In genomic region chr10:132600416-132600815, GRCh38 we compare ENCODE assay signal across 20 cellular contexts.
DNase-seq lines count a peak whose midpoint lies in the region; ATAC-seq, FAIRE-seq and TF ChIP-seq lines count a peak whose summit lies in the region.
"Had no signal": no experiment of that assay in that cellular context is flagged by ENCODE, and none has a peak within 500 bp of the region (broad histone marks: within the 10 kb centered on the region; RNA-seq: fewer than 3 reads in every experiment).

No MANE protein-coding gene starts in this region.

- no peaks in the 10 kb centered on the region for H3K79me2 ChIP-seq in K562 (ENCODE audit: control insufficient read depth, insufficient read depth, low read length)

- WGBS in K562 (ENCODE audit: insufficient coverage, low coverage, missing lambda C conversion rate) = 35% methylated on average over 3 of the region's 3 CpGs
- 86 to 100% methylated on average over 1 to 2 of the region's 3 CpGs for WGBS in gastroesophageal sphincter (ENCODE audit: low coverage in 1 of 2), 2 donors

- no peak for TF ChIP-seq RAD21 in K562 (CRISPR knock-in tag; conservative IDR thresholded peaks at IDR 0.05 in 1 of 2, IDR thresholded peaks at IDR 0.05 in 1 of 2)

- H3K27ac ChIP-seq in BLaER1 = no peak overlapping the region
- H3K27ac ChIP-seq in K562 (ENCODE audit: extremely low read depth, low read depth, low read length) = no peak overlapping the region
- H3K27ac ChIP-seq in gastroesophageal sphincter = peak overlapping the region in 3 of 4 donors; percentile 60 to 74 (median 73)
- H3K27ac ChIP-seq: BLaER1 treated with 17β-estradiol and CSF1 and Interleukin-3, amounts not matched to agents 10 nM and 100 nM had no signal

- H3K4me3 ChIP-seq in BLaER1 (0 out of 2 replicates have a peak overlapping the region, but pooled peaks have one; percentile 26), K562 (no peak overlapping the region), gastroesophageal sphincter (no peak overlapping the region)
- H3K4me3 ChIP-seq: GM12878, GM23338 had no signal

- TF ChIP-seq CTCF in K562 (IDR thresholded peaks at IDR 0.05 in 2 of 3, conservative IDR thresholded peaks at IDR 0.05 in 1 of 3; ENCODE audit: insufficient read depth in 2 of 3, low read depth in 1 of 3, low read length in 3 of 3) = no peak
- TF ChIP-seq CTCF in gastroesophageal sphincter (IDR thresholded peaks at IDR 0.05) = no peak

- TF ChIP-seq EP300 in K562 (IDR thresholded peaks at IDR 0.05; ENCODE audit: low read length) (no peak), gastroesophageal sphincter (IDR thresholded peaks at IDR 0.05) (no peak)

- no peak for FAIRE-seq in K562 (lab: Jason Lieb, UNC)
- FAIRE-seq: D721Med, GM12878, GM19239 had no signal

- CTCF ChIA-PET in K562 (lab: Yijun Ruan, JAX; ENCODE audit: low intra/inter-chr PET ratio) = no interaction called here
- CTCF ChIA-PET in HEK293T (lab: Yijun Ruan, JAX) = no interaction called here

- H3K9me3 ChIP-seq in BLaER1 = peaks cover 67% of the 10 kb centered on the region
- no peaks in the 10 kb centered on the region for H3K9me3 ChIP-seq in K562 (replicated peaks; ENCODE audit: control insufficient read depth, insufficient read depth, low read depth, low read length)
- peaks cover 0 to 5% (median 0%) of the 10 kb centered on the region in 3 donors for H3K9me3 ChIP-seq in gastroesophageal sphincter

- no peaks in the 10 kb centered on the region for H3K9me1 ChIP-seq in K562 (ENCODE audit: control insufficient read depth, insufficient read depth, low read length)

- TF ChIP-seq POLR2A in K562 (conservative IDR thresholded peaks at IDR 0.05) (no peak), gastroesophageal sphincter (IDR thresholded peaks at IDR 0.05) (no peak)

- POLR2A ChIA-PET in K562 (lab: Yijun Ruan, JAX) = no interaction called here
- POLR2A ChIA-PET in HEK293T (lab: Yijun Ruan, JAX) = no interaction called here

- intact Hi-C loops in K562 (cut with micrococcal nuclease) = no loop called here

- H3K36me3 ChIP-seq in BLaER1 (peaks cover 21% of the 10 kb centered on the region), K562 (ENCODE audit: control insufficient read depth, insufficient read depth, low read length) (no peaks in the 10 kb centered on the region), gastroesophageal sphincter (no peaks in the 10 kb centered on the region)

- H3K4me2 ChIP-seq in BLaER1 (no peak overlapping the region), K562 (ENCODE audit: insufficient read depth, low read length) (no peak overlapping the region)
- H3K4me2 ChIP-seq: BLaER1 treated with 17β-estradiol and CSF1 and Interleukin-3, amounts not matched to agents 10 nM and 100 nM; GM23338 had no signal

- no peak overlapping the region for H3K9ac ChIP-seq in BLaER1
- H3K9ac ChIP-seq in K562 (ENCODE audit: insufficient read depth in 1 of 2, low read depth in 2 of 2, low read length in 2 of 2) = no peak overlapping the region
- H3K9ac ChIP-seq: BLaER1 treated with 17β-estradiol and CSF1 and Interleukin-3, amounts not matched to agents 10 nM and 100 nM had no signal

- H2AFZ ChIP-seq in K562 (ENCODE audit: low read depth, low read length) = no peak overlapping the region
- H2AFZ ChIP-seq: GM23338 had no signal

- BruUV-seq in K562 (replicated peaks; lab: Mats Ljungman, UMichigan) = no TSS peak

- in situ Hi-C loops in K562 (cut with MboI) = no loop called here

- H3K27me3 ChIP-seq in BLaER1 = no peaks in the 10 kb centered on the region
- H3K27me3 ChIP-seq in K562 (ENCODE audit: control insufficient read depth in 2 of 2, insufficient read depth in 2 of 2, low read length in 2 of 2) = no peaks in the 10 kb centered on the region
- H3K27me3 ChIP-seq in gastroesophageal sphincter = no peaks in the 10 kb centered on the region

- DNase-seq in K562 (ENCODE audit: extremely low read depth in 1 of 4, low spot score in 3 of 4) (no peak), amniotic stem cell (lab: John Stamatoyannopoulos, UW) (no peak), AG20443 (ENCODE audit: low spot score) (no peak), HEK293T (ENCODE audit: extremely low spot score) (no peak)
- DNase-seq: 8988T; CD4-positive, alpha-beta T cell; CD8-positive, alpha-beta memory T cell; DMS 273 treated with DMSO at 0.1 percent for 48 hours; DMS79; EL; GDM1; H9 had no signal

- H4K20me1 ChIP-seq in BLaER1 (peaks cover 26% of the 10 kb centered on the region; the same call in 1 of the 2 replicates), K562 (replicated peaks; ENCODE audit: control insufficient read depth, insufficient read depth, low read length) (no peaks in the 10 kb centered on the region)

- H3K4me1 ChIP-seq in BLaER1 (peaks cover 36% of the 10 kb centered on the region), K562 (replicated peaks in 1 of 2; ENCODE audit: control insufficient read depth in 2 of 2, insufficient read depth in 2 of 2, low read length in 2 of 2) (peaks cover 0 to under 1% of the 10 kb centered on the region in 2 experiments; a peak in 1 of 5 replicates), gastroesophageal sphincter (peaks cover 8 to 97% (median 30%) of the 10 kb centered on the region in 3 donors)

- no peak for ATAC-seq in K562
- ATAC-seq in gastroesophageal sphincter = no peak
- ATAC-seq: GM12878, GM23338, HCT116 had no signal

TF ChIP-seq in K562, 482 proteins besides CTCF, POLR2A, EP300 and RAD21:
- TF ChIP-seq TRIM28 (IDR thresholded peaks at IDR 0.05) = 0 out of 2 replicates have a peak, but pooled peaks have one; percentile 34
- no peak for TF ChIP-seq ETV1 (tag; conservative IDR thresholded peaks at IDR 0.05; ENCODE audit: low read depth)
- peak; percentile 95 for TF ChIP-seq ZNF707 (CRISPR knock-in tag; conservative IDR thresholded peaks at IDR 0.05)
- TF ChIP-seq C11orf30 (IDR thresholded peaks at IDR 0.05; ENCODE audit: low read depth) = no peak
- TF ChIP-seq, protein P1, sequence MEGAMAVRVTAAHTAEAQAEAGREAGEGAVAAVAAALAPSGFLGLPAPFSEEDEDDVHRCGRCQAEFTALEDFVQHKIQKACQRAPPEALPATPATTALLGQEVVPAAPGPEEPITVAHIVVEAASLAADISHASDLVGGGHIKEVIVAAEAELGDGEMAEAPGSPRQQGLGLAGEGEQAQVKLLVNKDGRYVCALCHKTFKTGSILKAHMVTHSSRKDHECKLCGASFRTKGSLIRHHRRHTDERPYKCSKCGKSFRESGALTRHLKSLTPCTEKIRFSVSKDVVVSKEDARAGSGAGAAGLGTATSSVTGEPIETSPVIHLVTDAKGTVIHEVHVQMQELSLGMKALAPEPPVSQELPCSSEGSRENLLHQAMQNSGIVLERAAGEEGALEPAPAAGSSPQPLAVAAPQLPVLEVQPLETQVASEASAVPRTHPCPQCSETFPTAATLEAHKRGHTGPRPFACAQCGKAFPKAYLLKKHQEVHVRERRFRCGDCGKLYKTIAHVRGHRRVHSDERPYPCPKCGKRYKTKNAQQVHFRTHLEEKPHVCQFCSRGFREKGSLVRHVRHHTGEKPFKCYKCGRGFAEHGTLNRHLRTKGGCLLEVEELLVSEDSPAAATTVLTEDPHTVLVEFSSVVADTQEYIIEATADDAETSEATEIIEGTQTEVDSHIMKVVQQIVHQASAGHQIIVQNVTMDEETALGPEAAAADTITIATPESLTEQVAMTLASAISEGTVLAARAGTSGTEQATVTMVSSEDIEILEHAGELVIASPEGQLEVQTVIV (CRISPR knock-in tag; IDR thresholded peaks at IDR 0.05; ENCODE audit: borderline replicate concordance) = no peak
- TF ChIP-seq ZNF695 (CRISPR knock-in tag; IDR thresholded peaks at IDR 0.05) = no peak

TF ChIP-seq in HEK293T, 16 proteins besides CTCF, POLR2A, EP300 and RAD21:
- TF ChIP-seq BHLHE40 (IDR thresholded peaks at IDR 0.05; ENCODE audit: borderline replicate concordance) (no peak), ZNF384 (IDR thresholded peaks at IDR 0.05) (no peak), FOXA1 (IDR thresholded peaks at IDR 0.05) (no peak), CTBP1 (IDR thresholded peaks at IDR 0.05; ENCODE audit: borderline replicate concordance) (no peak), LEF1 (IDR thresholded peaks at IDR 0.05; ENCODE audit: borderline replicate concordance) (no peak), FOXK2 (IDR thresholded peaks at IDR 0.05) (no peak), L3MBTL2 (conservative IDR thresholded peaks at IDR 0.05) (no peak), ARNT (IDR thresholded peaks at IDR 0.05) (no peak), SUZ12 (IDR thresholded peaks at IDR 0.05) (no peak), ELF4 (IDR thresholded peaks at IDR 0.05) (no peak), HDGF (IDR thresholded peaks at IDR 0.05; ENCODE audit: borderline replicate concordance) (no peak), SP1 (IDR thresholded peaks at IDR 0.05) (no peak), NFRKB (IDR thresholded peaks at IDR 0.05) (no peak), TARDBP (IDR thresholded peaks at IDR 0.05) (no peak), FOXM1 (IDR thresholded peaks at IDR 0.05; ENCODE audit: borderline replicate concordance) (no peak)
- TF ChIP-seq, protein P2, sequence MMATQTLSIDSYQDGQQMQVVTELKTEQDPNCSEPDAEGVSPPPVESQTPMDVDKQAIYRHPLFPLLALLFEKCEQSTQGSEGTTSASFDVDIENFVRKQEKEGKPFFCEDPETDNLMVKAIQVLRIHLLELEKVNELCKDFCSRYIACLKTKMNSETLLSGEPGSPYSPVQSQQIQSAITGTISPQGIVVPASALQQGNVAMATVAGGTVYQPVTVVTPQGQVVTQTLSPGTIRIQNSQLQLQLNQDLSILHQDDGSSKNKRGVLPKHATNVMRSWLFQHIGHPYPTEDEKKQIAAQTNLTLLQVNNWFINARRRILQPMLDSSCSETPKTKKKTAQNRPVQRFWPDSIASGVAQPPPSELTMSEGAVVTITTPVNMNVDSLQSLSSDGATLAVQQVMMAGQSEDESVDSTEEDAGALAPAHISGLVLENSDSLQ (IDR thresholded peaks at IDR 0.05) = no peak
TF ChIP-seq in HEK293T: peak in this region for 0.

Comparison
In these comparisons a context has a peak if more than half of its experiments do, and no peak if none do; other contexts are left out.
1. H3K27ac ChIP-seq: peak in gastroesophageal sphincter (3 of 4); none in BLaER1 (single experiment) and K562 (single experiment).